In genomic region chr11:108009497-108010360, GRCh38 we compare ENCODE assay signal across 8 cellular contexts. TPM values are rescaled to one million over a fixed set of nuclear protein-coding genes. Genes with fewer than 3 reads are reported as not detected.
A peak's percentile ranks its signal among the peaks of the same experiment; 100 is the strongest.
DNase-seq lines count a peak whose midpoint lies in the region; ATAC-seq and TF ChIP-seq lines count a peak whose summit lies in the region.

No MANE protein-coding gene starts in this region.

- H3K4me3 ChIP-seq in AG10803 (ENCODE audit: low read length): peak overlapping the region; percentile 83

- no peak for TF ChIP-seq CTCF in AG10803 (conservative IDR thresholded peaks at IDR 0.05; ENCODE audit: low read length)

- H3K4me1 Mint-ChIP-seq in activated naive CD8-positive, alpha-beta T cell treated with anti-CD3 and anti-CD28 coated beads for 36 hours: peaks cover 18% of the 10 kb centered on the region

- peak overlapping the region; percentile 93 for H3K4me3 Mint-ChIP-seq in activated naive CD8-positive, alpha-beta T cell treated with anti-CD3 and anti-CD28 coated beads for 36 hours

- no peaks in the 10 kb centered on the region for H3K9me3 Mint-ChIP-seq in activated naive CD8-positive, alpha-beta T cell treated with anti-CD3 and anti-CD28 coated beads for 36 hours

- no peaks in the 10 kb centered on the region for H3K27me3 Mint-ChIP-seq in activated naive CD8-positive, alpha-beta T cell treated with anti-CD3 and anti-CD28 coated beads for 36 hours

- DNase-seq in AG10803 (ENCODE audit: low read depth) (peak; percentile 15), HT-29 (ENCODE audit: low spot score) (peak; percentile 67), hepatic stellate cell (ENCODE audit: low spot score) (peak; percentile 17), renal cortical epithelial cell (ENCODE audit: low read depth) (peak; percentile 38), HPDE6-E6E7 (ENCODE audit: extremely low spot score) (no peak), retina (no peak)
- DNase-seq in activated naive CD8-positive, alpha-beta T cell treated with anti-CD3 and anti-CD28 coated beads for 36 hours: no peak

- H3K36me3 Mint-ChIP-seq in activated naive CD8-positive, alpha-beta T cell treated with anti-CD3 and anti-CD28 coated beads for 36 hours: peaks cover 13% of the 10 kb centered on the region

- peak overlapping the region; percentile 95 for H3K27ac Mint-ChIP-seq in activated naive CD8-positive, alpha-beta T cell treated with anti-CD3 and anti-CD28 coated beads for 36 hours

- peak; percentile 10 for ATAC-seq in GM19043 (IDR thresholded peaks at IDR 0.05; ENCODE audit: low read depth, unreplicated experiment)

RNA-seq across cellular contexts. Expression of gene CUL5, which starts 1.0 kb away (rescaled TPM):
- 26.9 and 36.6 TPM in 2 replicates for total RNA-seq in HT-29 (2014; rRNA removed; shearing (Covaris generic))
- 10 to 100 TPM; 35.4 to 37.5 TPM for total RNA-seq in activated naive CD8-positive, alpha-beta T cell treated with anti-CD3 and anti-CD28 coated beads for 36 hours
- 43.8 and 50.0 TPM in 2 replicates for total RNA-seq in renal cortical epithelial cell

Comparison
In these comparisons a context has a peak if more than half of its experiments do, and no peak if none do; other contexts are left out.
1. DNase-seq: peak in AG10803 (single experiment), HT-29 (single experiment), hepatic stellate cell (single experiment) and renal cortical epithelial cell (single experiment); none in activated naive CD8-positive, alpha-beta T cell treated with anti-CD3 and anti-CD28 coated beads for 36 hours (single experiment), HPDE6-E6E7 (single experiment) and retina (single experiment).